10 cellular contexts compared by ENCODE assay signal in the genomic region with DNA sequence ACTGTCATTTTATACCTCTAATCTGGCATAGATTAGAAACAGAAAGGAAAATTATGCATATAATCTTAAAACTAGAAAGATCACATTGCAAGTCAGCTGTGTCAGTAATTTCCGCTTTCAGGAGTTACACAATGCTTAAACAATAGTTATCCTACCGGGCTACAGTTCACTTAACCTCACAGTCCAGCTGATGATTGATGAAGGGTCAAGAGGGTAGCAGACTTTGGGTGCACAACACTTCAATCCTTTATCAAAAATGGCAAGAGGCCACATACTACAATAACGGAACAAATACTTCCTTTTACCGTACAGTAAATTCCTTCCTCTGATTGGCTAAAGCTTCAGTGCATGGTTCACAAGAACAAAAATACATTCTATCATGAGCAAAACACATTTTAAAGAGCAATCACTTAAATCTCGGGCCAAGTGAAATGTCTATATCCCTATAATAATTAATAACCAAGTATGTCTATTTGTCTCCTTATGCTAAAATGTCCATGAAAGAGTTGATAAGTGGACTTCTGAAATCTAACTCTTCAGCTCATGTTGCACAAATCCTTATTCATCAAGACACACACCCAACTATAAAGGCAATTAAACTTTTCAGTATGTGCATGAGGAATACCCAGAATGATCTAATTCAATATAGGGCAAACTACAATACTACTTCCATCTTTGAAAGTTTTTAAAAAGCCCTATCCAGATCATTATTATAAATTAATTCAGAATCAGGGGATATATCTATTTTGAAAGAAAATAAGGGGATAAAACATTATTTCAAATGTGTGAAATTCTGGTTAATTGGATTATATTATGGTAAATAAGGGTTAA.
A peak's percentile ranks its signal among the peaks of the same experiment; 100 is the strongest.
DNase-seq lines count a peak whose midpoint lies in the region; ATAC-seq and TF ChIP-seq lines count a peak whose summit lies in the region.
"Had no signal": no experiment of that assay in that cellular context is flagged by ENCODE, and none has a peak within 500 bp of the region (broad histone marks: within the 10 kb centered on the region; RNA-seq: fewer than 3 reads in every experiment).

No MANE protein-coding gene starts in this region.

- no peak for TF ChIP-seq CTCF in foreskin fibroblast (IDR thresholded peaks at IDR 0.05; ENCODE audit: low read depth, low read length)
- TF ChIP-seq CTCF in GM13976 (IDR thresholded peaks at IDR 0.05; ENCODE audit: borderline replicate concordance, control extremely low read depth, extremely low read depth, insufficient read depth, missing control alignments): no peak

- no peaks in the 10 kb centered on the region for H3K27me3 Mint-ChIP-seq in activated T-cell treated with anti-CD3 and anti-CD28 coated beads, Interleukin-2, amount 50 U/mL, for 24 hours
- H3K27me3 Mint-ChIP-seq in stimulated activated naive B cell treated with anti-CD40 and anti-IgM and Interleukin-4, amounts not matched to agents 10 μg/mL and 1 μg/mL and 100 μg/mL, for 72 hours: no peaks in the 10 kb centered on the region

- no peaks in the 10 kb centered on the region for H3K9me3 Mint-ChIP-seq in activated T-cell treated with anti-CD3 and anti-CD28 coated beads, Interleukin-2, amount 50 U/mL, for 24 hours
- peaks cover 0 to 2% of the 10 kb centered on the region in 2 donors for H3K9me3 Mint-ChIP-seq in stimulated activated naive B cell treated with anti-CD40 and anti-IgM and Interleukin-4, amounts not matched to agents 10 μg/mL and 1 μg/mL and 100 μg/mL, for 72 hours

- peak overlapping the region; percentile 47 for H3K4me3 Mint-ChIP-seq in activated T-cell treated with anti-CD3 and anti-CD28 coated beads, Interleukin-2, amount 50 U/mL, for 24 hours
- H3K4me3 Mint-ChIP-seq in stimulated activated naive B cell treated with anti-CD40 and anti-IgM and Interleukin-4, amounts not matched to agents 10 μg/mL and 1 μg/mL and 100 μg/mL, for 72 hours: peak overlapping the region; percentile 53 to 62

- H3K4me3 ChIP-seq in foreskin fibroblast (ENCODE audit: low read depth in 1 of 2, low read length in 2 of 2): no peak overlapping the region
- H3K4me3 ChIP-seq: SK-N-MC had no signal

- peak overlapping the region; percentile 57 for H3K27ac Mint-ChIP-seq in activated T-cell treated with anti-CD3 and anti-CD28 coated beads, Interleukin-2, amount 50 U/mL, for 24 hours
- peak overlapping the region; percentile 16 for H3K27ac Mint-ChIP-seq in stimulated activated naive B cell treated with anti-CD40 and anti-IgM and Interleukin-4, amounts not matched to agents 10 μg/mL and 1 μg/mL and 100 μg/mL, for 72 hours

- no peak for DNase-seq in activated T-cell treated with anti-CD3 and anti-CD28 coated beads, Interleukin-2, amount 50 U/mL, for 24 hours
- no peak for DNase-seq in activated T-cell treated with anti-CD3 and anti-CD28 coated beads, Interleukin-2, amount 50 U/mL, for 48 hours
- DNase-seq in OCI-M2 (lab: John Stamatoyannopoulos, UW; ENCODE audit: unreplicated experiment) (peak; percentile 53), glomerular endothelial cell (ENCODE audit: extremely low read depth, low read depth, low spot score) (peak; percentile 99), foreskin fibroblast (no peak), GM13976 (ENCODE audit: low spot score) (no peak)
- DNase-seq in stimulated activated naive B cell treated with anti-CD40 and anti-IgM and Interleukin-4, amounts not matched to agents 10 μg/mL and 1 μg/mL and 100 μg/mL, for 72 hours: no peak
- DNase-seq: stimulated activated CD4-positive, alpha-beta T cell treated with anti-CD3 and anti-CD28 coated beads, Interleukin-4, amount 100 ng/mL, for 24 hours had no signal

- peaks cover 88% of the 10 kb centered on the region for H3K4me1 Mint-ChIP-seq in activated T-cell treated with anti-CD3 and anti-CD28 coated beads, Interleukin-2, amount 50 U/mL, for 24 hours (ENCODE audit: low read depth)
- H3K4me1 Mint-ChIP-seq in stimulated activated naive B cell treated with anti-CD40 and anti-IgM and Interleukin-4, amounts not matched to agents 10 μg/mL and 1 μg/mL and 100 μg/mL, for 72 hours: peaks cover 54 to 85% of the 10 kb centered on the region in 2 donors

- H3K36me3 Mint-ChIP-seq in activated T-cell treated with anti-CD3 and anti-CD28 coated beads, Interleukin-2, amount 50 U/mL, for 24 hours (ENCODE audit: low read depth): peaks cover 24% of the 10 kb centered on the region
- H3K36me3 Mint-ChIP-seq in stimulated activated naive B cell treated with anti-CD40 and anti-IgM and Interleukin-4, amounts not matched to agents 10 μg/mL and 1 μg/mL and 100 μg/mL, for 72 hours: peaks cover 3 to 7% of the 10 kb centered on the region in 2 donors

- in situ Hi-C loops in GM13976 (cut with MboI; ENCODE audit: low sequenced_read_pairs, unreplicated experiment): no loop called here

- peak in 1 of 2 donors; percentile 33 for ATAC-seq in stimulated activated naive B cell treated with anti-CD40 and anti-IgM and Interleukin-4, amounts not matched to agents 10 μg/mL and 1 μg/mL and 100 μg/mL, for 72 hours (replicated peaks)
- ATAC-seq in SK-N-SH treated with all-trans-retinoic acid at 6 μM for 48 hours: no peak

TF ChIP-seq in SK-N-SH treated with all-trans-retinoic acid at 6 μM for 48 hours, 23 proteins besides CTCF, POLR2A, EP300 and RAD21 (continues in another document):
- TF ChIP-seq, protein P1, sequence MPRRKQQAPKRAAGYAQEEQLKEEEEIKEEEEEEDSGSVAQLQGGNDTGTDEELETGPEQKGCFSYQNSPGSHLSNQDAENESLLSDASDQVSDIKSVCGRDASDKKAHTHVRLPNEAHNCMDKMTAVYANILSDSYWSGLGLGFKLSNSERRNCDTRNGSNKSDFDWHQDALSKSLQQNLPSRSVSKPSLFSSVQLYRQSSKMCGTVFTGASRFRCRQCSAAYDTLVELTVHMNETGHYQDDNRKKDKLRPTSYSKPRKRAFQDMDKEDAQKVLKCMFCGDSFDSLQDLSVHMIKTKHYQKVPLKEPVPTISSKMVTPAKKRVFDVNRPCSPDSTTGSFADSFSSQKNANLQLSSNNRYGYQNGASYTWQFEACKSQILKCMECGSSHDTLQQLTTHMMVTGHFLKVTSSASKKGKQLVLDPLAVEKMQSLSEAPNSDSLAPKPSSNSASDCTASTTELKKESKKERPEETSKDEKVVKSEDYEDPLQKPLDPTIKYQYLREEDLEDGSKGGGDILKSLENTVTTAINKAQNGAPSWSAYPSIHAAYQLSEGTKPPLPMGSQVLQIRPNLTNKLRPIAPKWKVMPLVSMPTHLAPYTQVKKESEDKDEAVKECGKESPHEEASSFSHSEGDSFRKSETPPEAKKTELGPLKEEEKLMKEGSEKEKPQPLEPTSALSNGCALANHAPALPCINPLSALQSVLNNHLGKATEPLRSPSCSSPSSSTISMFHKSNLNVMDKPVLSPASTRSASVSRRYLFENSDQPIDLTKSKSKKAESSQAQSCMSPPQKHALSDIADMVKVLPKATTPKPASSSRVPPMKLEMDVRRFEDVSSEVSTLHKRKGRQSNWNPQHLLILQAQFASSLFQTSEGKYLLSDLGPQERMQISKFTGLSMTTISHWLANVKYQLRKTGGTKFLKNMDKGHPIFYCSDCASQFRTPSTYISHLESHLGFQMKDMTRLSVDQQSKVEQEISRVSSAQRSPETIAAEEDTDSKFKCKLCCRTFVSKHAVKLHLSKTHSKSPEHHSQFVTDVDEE (CRISPR knock-in tag; IDR thresholded peaks at IDR 0.05): no peak
- TF ChIP-seq, protein P2, sequence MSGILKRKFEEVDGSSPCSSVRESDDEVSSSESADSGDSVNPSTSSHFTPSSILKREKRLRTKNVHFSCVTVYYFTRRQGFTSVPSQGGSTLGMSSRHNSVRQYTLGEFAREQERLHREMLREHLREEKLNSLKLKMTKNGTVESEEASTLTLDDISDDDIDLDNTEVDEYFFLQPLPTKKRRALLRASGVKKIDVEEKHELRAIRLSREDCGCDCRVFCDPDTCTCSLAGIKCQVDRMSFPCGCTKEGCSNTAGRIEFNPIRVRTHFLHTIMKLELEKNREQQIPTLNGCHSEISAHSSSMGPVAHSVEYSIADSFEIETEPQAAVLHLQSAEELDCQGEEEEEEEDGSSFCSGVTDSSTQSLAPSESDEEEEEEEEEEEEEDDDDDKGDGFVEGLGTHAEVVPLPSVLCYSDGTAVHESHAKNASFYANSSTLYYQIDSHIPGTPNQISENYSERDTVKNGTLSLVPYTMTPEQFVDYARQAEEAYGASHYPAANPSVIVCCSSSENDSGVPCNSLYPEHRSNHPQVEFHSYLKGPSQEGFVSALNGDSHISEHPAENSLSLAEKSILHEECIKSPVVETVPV (CRISPR knock-in tag; IDR thresholded peaks at IDR 0.05): no peak
- no peak for TF ChIP-seq ZNF8 (CRISPR knock-in tag; IDR thresholded peaks at IDR 0.05)
- TF ChIP-seq ZNF70 (CRISPR knock-in tag; IDR thresholded peaks at IDR 0.05): no peak
- TF ChIP-seq, protein P3, sequence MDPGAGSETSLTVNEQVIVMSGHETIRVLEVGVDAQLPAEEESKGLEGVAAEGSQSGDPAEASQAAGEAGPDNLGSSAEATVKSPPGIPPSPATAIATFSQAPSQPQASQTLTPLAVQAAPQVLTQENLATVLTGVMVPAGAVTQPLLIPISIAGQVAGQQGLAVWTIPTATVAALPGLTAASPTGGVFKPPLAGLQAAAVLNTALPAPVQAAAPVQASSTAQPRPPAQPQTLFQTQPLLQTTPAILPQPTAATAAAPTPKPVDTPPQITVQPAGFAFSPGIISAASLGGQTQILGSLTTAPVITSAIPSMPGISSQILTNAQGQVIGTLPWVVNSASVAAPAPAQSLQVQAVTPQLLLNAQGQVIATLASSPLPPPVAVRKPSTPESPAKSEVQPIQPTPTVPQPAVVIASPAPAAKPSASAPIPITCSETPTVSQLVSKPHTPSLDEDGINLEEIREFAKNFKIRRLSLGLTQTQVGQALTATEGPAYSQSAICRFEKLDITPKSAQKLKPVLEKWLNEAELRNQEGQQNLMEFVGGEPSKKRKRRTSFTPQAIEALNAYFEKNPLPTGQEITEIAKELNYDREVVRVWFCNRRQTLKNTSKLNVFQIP (CRISPR knock-in tag; IDR thresholded peaks at IDR 0.05; ENCODE audit: borderline replicate concordance, low read depth): no peak
- TF ChIP-seq TCF4 (CRISPR knock-in tag; IDR thresholded peaks at IDR 0.05; ENCODE audit: borderline replicate concordance): no peak
- no peak for TF ChIP-seq PPARA (CRISPR knock-in tag; IDR thresholded peaks at IDR 0.05; ENCODE audit: borderline replicate concordance)
- no peak for TF ChIP-seq OSR1 (CRISPR knock-in tag; IDR thresholded peaks at IDR 0.05)
- TF ChIP-seq TOX (CRISPR knock-in tag; IDR thresholded peaks at IDR 0.05; ENCODE audit: borderline replicate concordance): no peak
- no peak for TF ChIP-seq BACH2 (CRISPR knock-in tag; IDR thresholded peaks at IDR 0.05; ENCODE audit: borderline replicate concordance)

Comparison
In these comparisons a context has a peak if more than half of its experiments do, and no peak if none do; other contexts are left out.
1. DNase-seq: peak in OCI-M2 (single experiment) and glomerular endothelial cell (single experiment); none in activated T-cell treated with anti-CD3 and anti-CD28 coated beads, Interleukin-2, amount 50 U/mL, for 24 hours (single experiment), activated T-cell treated with anti-CD3 and anti-CD28 coated beads, Interleukin-2, amount 50 U/mL, for 48 hours (0 of 2), stimulated activated naive B cell treated with anti-CD40 and anti-IgM and Interleukin-4, amounts not matched to agents 10 μg/mL and 1 μg/mL and 100 μg/mL, for 72 hours (single experiment), foreskin fibroblast (0 of 2) and GM13976 (single experiment).